1 cellular context compared by ENCODE assay signal in genomic region chr5:76470978-76471377, GRCh38.
TF ChIP-seq lines count a peak whose summit lies in the region.

No MANE protein-coding gene starts in this region.

TF ChIP-seq in A549, 52 proteins besides CTCF, POLR2A, EP300 and RAD21 (continued from another document):
- TF ChIP-seq ESRRA (IDR thresholded peaks at IDR 0.05; ENCODE audit: borderline replicate concordance, low read length) (no peak), RFX5 (IDR thresholded peaks at IDR 0.05) (no peak), MAFK (IDR thresholded peaks at IDR 0.05; ENCODE audit: partially characterized antibody) (no peak), BCL3 (IDR thresholded peaks at IDR 0.05) (no peak)
TF ChIP-seq in A549: peak in this region for 0.
